In the genomic region with DNA sequence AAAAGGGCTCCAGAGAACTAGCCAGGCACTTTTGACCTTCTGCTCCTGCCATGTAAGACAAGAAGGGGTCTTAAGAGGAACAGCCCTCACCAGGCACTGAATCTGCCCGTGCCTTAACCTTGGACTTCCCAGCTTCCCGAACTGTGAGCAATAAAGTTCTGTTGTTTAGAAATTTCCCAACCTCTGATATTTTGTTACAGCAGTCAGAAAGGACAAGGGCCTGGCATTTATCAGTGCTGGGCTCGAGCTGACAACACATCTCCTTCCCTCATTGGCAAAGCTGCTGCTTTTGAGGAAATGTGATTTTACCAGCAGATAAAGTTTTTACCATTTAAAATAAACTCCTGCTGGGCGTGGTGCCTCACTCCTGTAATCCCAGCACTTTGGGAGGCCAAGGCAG, we compare ENCODE assay signal across 24 cellular contexts.
DNase-seq lines count a peak whose midpoint lies in the region; ATAC-seq and TF ChIP-seq lines count a peak whose summit lies in the region.
"Had no signal": no experiment of that assay in that cellular context is flagged by ENCODE, and none has a peak within 500 bp of the region (broad histone marks: within the 10 kb centered on the region; RNA-seq: fewer than 3 reads in every experiment).

No MANE protein-coding gene starts in this region.

- POLR2A ChIA-PET in SK-N-SH (lab: Yijun Ruan, JAX), result no interaction called here

- TF ChIP-seq RAD21 in SK-N-SH (IDR thresholded peaks at IDR 0.05; ENCODE audit: low read length), result no peak

- H3K27ac ChIP-seq in SK-N-SH (ENCODE audit: low read depth in 2 of 2, low read length in 1 of 2) (no peak overlapping the region), transverse colon (peak overlapping the region in 3 of 4 donors; percentile 37 to 51 (median 49))
- H3K27ac ChIP-seq: 22Rv1; A549; BLaER1 treated with 17β-estradiol and CSF1 and Interleukin-3, amounts not matched to agents 10 nM and 100 nM; GM23248 had no signal

- H3K36me3 ChIP-seq in SK-N-SH (replicated peaks in 1 of 2; ENCODE audit: control insufficient read depth in 1 of 2, insufficient read depth in 2 of 2, low read length in 1 of 2), result no peaks in the 10 kb centered on the region
- no peaks in the 10 kb centered on the region for H3K36me3 ChIP-seq in transverse colon
- no peaks in the 10 kb centered on the region for H3K36me3 ChIP-seq in HAP-1 (replicated peaks)
- H3K36me3 ChIP-seq: BE2C; BLaER1 treated with 17β-estradiol and CSF1 and Interleukin-3, amounts not matched to agents 10 nM and 100 nM had no signal

- CTCF ChIA-PET in SK-N-SH (lab: Yijun Ruan, JAX), result no interaction called here

- H3K4me3 ChIP-seq in SK-N-SH (ENCODE audit: low read depth in 2 of 2, low read length in 1 of 2) (no peak overlapping the region), transverse colon (no peak overlapping the region), HAP-1 (no peak overlapping the region)
- H3K4me3 ChIP-seq: A549; BLaER1 treated with 17β-estradiol and CSF1 and Interleukin-3, amounts not matched to agents 10 nM and 100 nM; GM12878; GM23248 had no signal

- H3K9me3 ChIP-seq in SK-N-SH (no peaks in the 10 kb centered on the region), transverse colon (no peaks in the 10 kb centered on the region), HAP-1 (no peaks in the 10 kb centered on the region)
- H3K9me3 ChIP-seq: A549, BE2C had no signal

- DNase-seq in SK-N-SH (no peak), fibroblast of peridontal ligament (ENCODE audit: extremely low read depth) (peak; percentile 12), islet precursor cell (peak; percentile 25), transverse colon (no peak), HAP-1 (ENCODE audit: low spot score in 2 of 2) (no peak), NCI-H446 (lab: John Stamatoyannopoulos, UW) (no peak)
- DNase-seq: ACHN; AML-193; BE2C; CD4-positive, alpha-beta T cell; CD8-positive, alpha-beta memory T cell; DMS 273 treated with DMSO at 0.1 percent for 48 hours; DMS79; EL; GDM1; GM23248; H9; HFFc6 had no signal

- no peaks in the 10 kb centered on the region for H3F3A ChIP-seq in SK-N-SH (replicated peaks; ENCODE audit: insufficient read depth)

- no peaks in the 10 kb centered on the region for H3K27me3 ChIP-seq in SK-N-SH (ENCODE audit: insufficient read depth)
- no peaks in the 10 kb centered on the region for H3K27me3 ChIP-seq in transverse colon
- 0 out of 2 replicates have a peak, but pooled peaks cover 3% of the 10 kb centered on the region for H3K27me3 ChIP-seq in HAP-1 (ENCODE audit: low read depth)
- H3K27me3 ChIP-seq: BE2C had no signal

- no peak for TF ChIP-seq EP300 in SK-N-SH (IDR thresholded peaks at IDR 0.05; ENCODE audit: borderline replicate concordance in 1 of 2, low read depth in 1 of 2, low read length in 1 of 2)
- TF ChIP-seq EP300 in transverse colon (IDR thresholded peaks at IDR 0.05; ENCODE audit: low read depth), result peak; percentile 45

- no peaks in the 10 kb centered on the region for H3K79me2 ChIP-seq in SK-N-SH (ENCODE audit: insufficient read depth)

- ATAC-seq in SK-N-SH treated with all-trans-retinoic acid at 6 μM for 48 hours (no peak), GM18873 (IDR thresholded peaks at IDR 0.05; ENCODE audit: low FRiP score, unreplicated experiment) (no peak)
- ATAC-seq: A549, GM12878 had no signal

- intact Hi-C loops in transverse colon (cut with DNase I; ENCODE audit: low total_unique reads), result loop anchor here (5.0 kb wide), 1 partner anchor 118 kb away; no protein-coding TSS in a partner anchor

- in situ Hi-C loops in transverse colon (cut with MboI; ENCODE audit: low pct_ligation_motif_present in 1 of 4, low pct_unique_long_range_greater_than_20kb in 1 of 4, low sequenced_read_pairs in 3 of 4), result no loop called here
- in situ Hi-C loops in HAP-1 (cut with MboI; ENCODE audit: low sequenced_read_pairs), result no loop called here

- no peak overlapping the region for H3K9ac ChIP-seq in SK-N-SH
- H3K9ac ChIP-seq: BLaER1 treated with 17β-estradiol and CSF1 and Interleukin-3, amounts not matched to agents 10 nM and 100 nM; GM23248 had no signal

- H4K20me1 ChIP-seq in SK-N-SH (ENCODE audit: insufficient read depth), result no peaks in the 10 kb centered on the region
- H4K20me1 ChIP-seq: BLaER1 treated with 17β-estradiol and CSF1 and Interleukin-3, amounts not matched to agents 10 nM and 100 nM had no signal

- H3K4me1 ChIP-seq in SK-N-SH (ENCODE audit: control insufficient read depth in 1 of 2, insufficient read depth in 2 of 2, low read depth in 1 of 2, low read length in 1 of 2), result no peaks in the 10 kb centered on the region
- peaks cover 0 to 12% (median 0%) of the 10 kb centered on the region in 4 donors for H3K4me1 ChIP-seq in transverse colon
- no peaks in the 10 kb centered on the region for H3K4me1 ChIP-seq in HAP-1
- H3K4me1 ChIP-seq: A549; BE2C; BLaER1 treated with 17β-estradiol and CSF1 and Interleukin-3, amounts not matched to agents 10 nM and 100 nM had no signal

- H3K9me2 ChIP-seq in SK-N-SH, result no peaks in the 10 kb centered on the region

- no peak for TF ChIP-seq POLR2A in transverse colon (IDR thresholded peaks at IDR 0.05)

- 7% methylated on average over 4 of the region's 4 CpGs for WGBS in SK-N-SH (ENCODE audit: low lambda C conversion rate)
- 27% methylated on average over 4 of the region's 4 CpGs; no CpG with 5 or more reads in 1 of the 2 donors for WGBS in transverse colon (ENCODE audit: low coverage in 1 of 2), 2 donors

- H3K4me2 ChIP-seq in SK-N-SH, result no peak overlapping the region
- H3K4me2 ChIP-seq: A549; BLaER1 treated with 17β-estradiol and CSF1 and Interleukin-3, amounts not matched to agents 10 nM and 100 nM had no signal

- TF ChIP-seq CTCF in SK-N-SH (IDR thresholded peaks at IDR 0.05) (no peak), transverse colon (IDR thresholded peaks at IDR 0.05) (no peak)

- no peak overlapping the region for H2AFZ ChIP-seq in SK-N-SH (ENCODE audit: low read depth)
- H2AFZ ChIP-seq: GM23248 had no signal

TF ChIP-seq in SK-N-SH, 30 proteins besides CTCF, POLR2A, EP300 and RAD21:
- TF ChIP-seq RFX5 (IDR thresholded peaks at IDR 0.05; ENCODE audit: low read length), result no peak
- no peak for TF ChIP-seq FOSL2 (IDR thresholded peaks at IDR 0.05; ENCODE audit: borderline replicate concordance, low read depth)
- TF ChIP-seq CHD2 (IDR thresholded peaks at IDR 0.05; ENCODE audit: low read length, partially characterized antibody), result no peak
- TF ChIP-seq, protein P1, sequence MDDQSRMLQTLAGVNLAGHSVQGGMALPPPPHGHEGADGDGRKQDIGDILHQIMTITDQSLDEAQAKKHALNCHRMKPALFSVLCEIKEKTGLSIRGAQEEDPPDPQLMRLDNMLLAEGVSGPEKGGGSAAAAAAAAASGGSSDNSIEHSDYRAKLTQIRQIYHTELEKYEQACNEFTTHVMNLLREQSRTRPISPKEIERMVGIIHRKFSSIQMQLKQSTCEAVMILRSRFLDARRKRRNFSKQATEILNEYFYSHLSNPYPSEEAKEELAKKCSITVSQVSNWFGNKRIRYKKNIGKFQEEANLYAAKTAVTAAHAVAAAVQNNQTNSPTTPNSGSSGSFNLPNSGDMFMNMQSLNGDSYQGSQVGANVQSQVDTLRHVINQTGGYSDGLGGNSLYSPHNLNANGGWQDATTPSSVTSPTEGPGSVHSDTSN (IDR thresholded peaks at IDR 0.05), result no peak
- peak; percentile 33; the same call in 1 of the 2 replicates for TF ChIP-seq GATA2 (CRISPR knock-in tag; IDR thresholded peaks at IDR 0.05)

TF ChIP-seq in SK-N-SH treated with all-trans-retinoic acid at 6 μM for 48 hours, 23 proteins besides CTCF, POLR2A, EP300 and RAD21:
- no peak for TF ChIP-seq TOX (CRISPR knock-in tag; IDR thresholded peaks at IDR 0.05; ENCODE audit: borderline replicate concordance)
- TF ChIP-seq ZFP30 (CRISPR knock-in tag; IDR thresholded peaks at IDR 0.05), result no peak
- TF ChIP-seq, protein P2, sequence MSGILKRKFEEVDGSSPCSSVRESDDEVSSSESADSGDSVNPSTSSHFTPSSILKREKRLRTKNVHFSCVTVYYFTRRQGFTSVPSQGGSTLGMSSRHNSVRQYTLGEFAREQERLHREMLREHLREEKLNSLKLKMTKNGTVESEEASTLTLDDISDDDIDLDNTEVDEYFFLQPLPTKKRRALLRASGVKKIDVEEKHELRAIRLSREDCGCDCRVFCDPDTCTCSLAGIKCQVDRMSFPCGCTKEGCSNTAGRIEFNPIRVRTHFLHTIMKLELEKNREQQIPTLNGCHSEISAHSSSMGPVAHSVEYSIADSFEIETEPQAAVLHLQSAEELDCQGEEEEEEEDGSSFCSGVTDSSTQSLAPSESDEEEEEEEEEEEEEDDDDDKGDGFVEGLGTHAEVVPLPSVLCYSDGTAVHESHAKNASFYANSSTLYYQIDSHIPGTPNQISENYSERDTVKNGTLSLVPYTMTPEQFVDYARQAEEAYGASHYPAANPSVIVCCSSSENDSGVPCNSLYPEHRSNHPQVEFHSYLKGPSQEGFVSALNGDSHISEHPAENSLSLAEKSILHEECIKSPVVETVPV (CRISPR knock-in tag; IDR thresholded peaks at IDR 0.05), result no peak
- no peak for TF ChIP-seq ARNTL (CRISPR knock-in tag; IDR thresholded peaks at IDR 0.05; ENCODE audit: borderline replicate concordance, low read depth)
- TF ChIP-seq GLIS3 (CRISPR knock-in tag; IDR thresholded peaks at IDR 0.05), result no peak
- TF ChIP-seq, protein P3, sequence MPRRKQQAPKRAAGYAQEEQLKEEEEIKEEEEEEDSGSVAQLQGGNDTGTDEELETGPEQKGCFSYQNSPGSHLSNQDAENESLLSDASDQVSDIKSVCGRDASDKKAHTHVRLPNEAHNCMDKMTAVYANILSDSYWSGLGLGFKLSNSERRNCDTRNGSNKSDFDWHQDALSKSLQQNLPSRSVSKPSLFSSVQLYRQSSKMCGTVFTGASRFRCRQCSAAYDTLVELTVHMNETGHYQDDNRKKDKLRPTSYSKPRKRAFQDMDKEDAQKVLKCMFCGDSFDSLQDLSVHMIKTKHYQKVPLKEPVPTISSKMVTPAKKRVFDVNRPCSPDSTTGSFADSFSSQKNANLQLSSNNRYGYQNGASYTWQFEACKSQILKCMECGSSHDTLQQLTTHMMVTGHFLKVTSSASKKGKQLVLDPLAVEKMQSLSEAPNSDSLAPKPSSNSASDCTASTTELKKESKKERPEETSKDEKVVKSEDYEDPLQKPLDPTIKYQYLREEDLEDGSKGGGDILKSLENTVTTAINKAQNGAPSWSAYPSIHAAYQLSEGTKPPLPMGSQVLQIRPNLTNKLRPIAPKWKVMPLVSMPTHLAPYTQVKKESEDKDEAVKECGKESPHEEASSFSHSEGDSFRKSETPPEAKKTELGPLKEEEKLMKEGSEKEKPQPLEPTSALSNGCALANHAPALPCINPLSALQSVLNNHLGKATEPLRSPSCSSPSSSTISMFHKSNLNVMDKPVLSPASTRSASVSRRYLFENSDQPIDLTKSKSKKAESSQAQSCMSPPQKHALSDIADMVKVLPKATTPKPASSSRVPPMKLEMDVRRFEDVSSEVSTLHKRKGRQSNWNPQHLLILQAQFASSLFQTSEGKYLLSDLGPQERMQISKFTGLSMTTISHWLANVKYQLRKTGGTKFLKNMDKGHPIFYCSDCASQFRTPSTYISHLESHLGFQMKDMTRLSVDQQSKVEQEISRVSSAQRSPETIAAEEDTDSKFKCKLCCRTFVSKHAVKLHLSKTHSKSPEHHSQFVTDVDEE (CRISPR knock-in tag; IDR thresholded peaks at IDR 0.05), result no peak
- TF ChIP-seq ISL1 (CRISPR knock-in tag; IDR thresholded peaks at IDR 0.05), result no peak
- TF ChIP-seq TCF4 (CRISPR knock-in tag; IDR thresholded peaks at IDR 0.05; ENCODE audit: borderline replicate concordance), result no peak

Comparison
In these comparisons a context has a peak if more than half of its experiments do, and no peak if none do; other contexts are left out.
1. DNase-seq: peak in fibroblast of peridontal ligament (single experiment) and islet precursor cell (single experiment); none in SK-N-SH (single experiment), transverse colon (single experiment), HAP-1 (0 of 2) and NCI-H446 (0 of 2).
2. H3K27ac ChIP-seq: peak in transverse colon (3 of 4); none in SK-N-SH (0 of 2).